Comparison of ENCODE assay signal across 15 cellular contexts in the genomic region with DNA sequence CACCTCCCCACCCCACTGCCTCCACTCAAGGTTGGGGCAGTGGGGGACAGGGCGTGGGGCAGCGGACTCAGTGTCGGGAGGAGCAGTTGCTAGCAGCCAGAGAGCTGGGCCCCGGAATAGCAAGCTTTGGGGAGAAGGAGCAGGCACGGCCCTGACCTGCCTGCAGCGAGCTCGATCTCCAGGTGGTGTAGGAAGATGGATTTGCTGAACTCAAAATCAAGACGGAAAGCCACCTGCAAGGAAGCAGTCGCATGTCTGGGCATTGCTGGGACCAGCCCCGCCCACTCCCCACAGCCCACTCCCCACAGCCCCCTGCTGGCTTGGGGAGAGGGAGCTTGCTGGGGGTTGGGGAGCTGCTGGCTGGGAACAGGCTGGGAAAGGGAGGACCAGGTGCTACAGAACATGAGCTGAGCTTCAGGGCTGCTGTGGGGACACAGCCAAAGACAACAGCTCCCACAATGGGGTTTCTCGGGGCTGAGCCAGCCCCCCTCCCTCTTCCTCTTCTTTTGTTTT. TPM values are rescaled to one million over a fixed set of nuclear protein-coding genes. Genes with fewer than 3 reads are reported as not detected.
A peak's percentile ranks its signal among the peaks of the same experiment; 100 is the strongest.
DNase-seq lines count a peak whose midpoint lies in the region; ATAC-seq and TF ChIP-seq lines count a peak whose summit lies in the region.
"Had no signal": no experiment of that assay in that cellular context is flagged by ENCODE, and none has a peak within 500 bp of the region (broad histone marks: within the 10 kb centered on the region; RNA-seq: fewer than 3 reads in every experiment).

No MANE protein-coding gene starts in this region.

- H3K9ac ChIP-seq in HUES64 (ENCODE audit: low read depth, low read length) (no peak overlapping the region), colonic mucosa (ENCODE audit: low read depth in 2 of 2, low read length in 2 of 2) (no peak overlapping the region)

- no peak overlapping the region for H3K27ac Mint-ChIP-seq in nephron progenitor cell
- H3K27ac Mint-ChIP-seq: CD8-positive, alpha-beta memory T cell; IgD-negative memory B cell had no signal

- intact Hi-C loops in colonic mucosa (cut with DNase I), result no loop called here

- H3K27me3 ChIP-seq in HUES64 (ENCODE audit: insufficient read depth, low read length) (no peaks in the 10 kb centered on the region), colonic mucosa (no peaks in the 10 kb centered on the region)
- H3K27me3 ChIP-seq: tibial nerve had no signal

- WGBS in HUES64, result 48% methylated on average over 9 of the region's 11 CpGs

- H3K4me1 Mint-ChIP-seq in nephron progenitor cell, result peaks cover 39% of the 10 kb centered on the region
- H3K4me1 Mint-ChIP-seq: CD8-positive, alpha-beta memory T cell had no signal

- H3K4me3 ChIP-seq in HUES64 (ENCODE audit: low read length) (no peak overlapping the region), coronary artery (no peak overlapping the region), colonic mucosa (no peak overlapping the region)
- H3K4me3 ChIP-seq: tibial nerve had no signal

- DNase-seq in Daoy (ENCODE audit: low read depth) (peak; percentile 40), coronary artery (ENCODE audit: low spot score) (peak; percentile 72), nephron progenitor cell (peak; percentile 46), colonic mucosa (no peak), GM19238 (ENCODE audit: insufficient read length, low spot score) (no peak)
- DNase-seq: activated CD4-positive, alpha-beta T cell treated with anti-CD3 and anti-CD28 coated beads for 4 hours; activated gamma-delta T cell treated with Interleukin-2 at 50 U/mL for 16 hours; cerebellar nuclear complex; NCI-H187 treated with DMSO at 0.1 percent for 48 hours; PC-3 had no signal

- H3K9me3 Mint-ChIP-seq in nephron progenitor cell, result no peaks in the 10 kb centered on the region
- H3K9me3 Mint-ChIP-seq: CD8-positive, alpha-beta memory T cell; IgD-negative memory B cell had no signal

- TF ChIP-seq CTCF in coronary artery (IDR thresholded peaks at IDR 0.05), result no peak
- TF ChIP-seq CTCF in nephron progenitor cell (IDR thresholded peaks at IDR 0.05), result peak; percentile 7
- no peak for TF ChIP-seq CTCF in colonic mucosa (IDR thresholded peaks at IDR 0.05)

- peak overlapping the region; percentile 52; the same call in 1 of the 2 replicates for H3K27ac ChIP-seq in HUES64 (ENCODE audit: low read depth, low read length)
- H3K27ac ChIP-seq in coronary artery, result no peak overlapping the region
- no peak overlapping the region for H3K27ac ChIP-seq in colonic mucosa
- H3K27ac ChIP-seq: tibial nerve had no signal

- H3K4me1 ChIP-seq in HUES64 (ENCODE audit: insufficient read depth, low read length) (peaks cover 7% of the 10 kb centered on the region), colonic mucosa (no peaks in the 10 kb centered on the region)

- no peaks in the 10 kb centered on the region for H3K36me3 ChIP-seq in HUES64 (ENCODE audit: insufficient read depth, low read length)
- no peaks in the 10 kb centered on the region for H3K36me3 ChIP-seq in colonic mucosa
- H3K36me3 ChIP-seq: tibial nerve had no signal

- no peak overlapping the region for H3K4me3 Mint-ChIP-seq in nephron progenitor cell
- H3K4me3 Mint-ChIP-seq: CD8-positive, alpha-beta memory T cell; IgD-negative memory B cell had no signal

- ATAC-seq in SK-N-SH treated with all-trans-retinoic acid at 6 μM for 48 hours, result no peak
- ATAC-seq: PC-3 had no signal

- peaks cover 25% of the 10 kb centered on the region for H3K27me3 Mint-ChIP-seq in nephron progenitor cell (ENCODE audit: low read depth, poor library complexity)

- no peaks in the 10 kb centered on the region for H3K36me3 Mint-ChIP-seq in nephron progenitor cell (ENCODE audit: low read depth)
- H3K36me3 Mint-ChIP-seq: CD8-positive, alpha-beta memory T cell had no signal

- H3K9me3 ChIP-seq in HUES64 (ENCODE audit: insufficient read depth, low read depth, low read length) (no peaks in the 10 kb centered on the region), colonic mucosa (no peaks in the 10 kb centered on the region)
- H3K9me3 ChIP-seq: tibial nerve had no signal

TF ChIP-seq in SK-N-SH treated with all-trans-retinoic acid at 6 μM for 48 hours, 23 proteins besides CTCF, POLR2A, EP300 and RAD21:
- TF ChIP-seq ZFP30 (CRISPR knock-in tag; IDR thresholded peaks at IDR 0.05), result no peak

RNA-seq across cellular contexts. Expression of a gene that starts 38.0 kb away (rescaled TPM):
- total RNA-seq in Daoy (2014; rRNA removed; shearing (Covaris generic)), result 19.1 and 21.3 TPM in 2 replicates
- polyA plus RNA-seq in HUES64 (2013, experiment 1 of 2), result 32.7 TPM
- polyA plus RNA-seq in HUES64 (2013, experiment 2 of 2), result 36.9 TPM
- 10 to 100 TPM; 34.4 to 52.4 TPM for total RNA-seq in colonic mucosa

Comparison
In these comparisons a context has a peak if more than half of its experiments do, and no peak if none do; other contexts are left out.
1. DNase-seq: peak in Daoy (single experiment), coronary artery (single experiment) and nephron progenitor cell (single experiment); none in colonic mucosa (single experiment) and GM19238 (single experiment).